19 cellular contexts compared by ENCODE assay signal in the genomic region with DNA sequence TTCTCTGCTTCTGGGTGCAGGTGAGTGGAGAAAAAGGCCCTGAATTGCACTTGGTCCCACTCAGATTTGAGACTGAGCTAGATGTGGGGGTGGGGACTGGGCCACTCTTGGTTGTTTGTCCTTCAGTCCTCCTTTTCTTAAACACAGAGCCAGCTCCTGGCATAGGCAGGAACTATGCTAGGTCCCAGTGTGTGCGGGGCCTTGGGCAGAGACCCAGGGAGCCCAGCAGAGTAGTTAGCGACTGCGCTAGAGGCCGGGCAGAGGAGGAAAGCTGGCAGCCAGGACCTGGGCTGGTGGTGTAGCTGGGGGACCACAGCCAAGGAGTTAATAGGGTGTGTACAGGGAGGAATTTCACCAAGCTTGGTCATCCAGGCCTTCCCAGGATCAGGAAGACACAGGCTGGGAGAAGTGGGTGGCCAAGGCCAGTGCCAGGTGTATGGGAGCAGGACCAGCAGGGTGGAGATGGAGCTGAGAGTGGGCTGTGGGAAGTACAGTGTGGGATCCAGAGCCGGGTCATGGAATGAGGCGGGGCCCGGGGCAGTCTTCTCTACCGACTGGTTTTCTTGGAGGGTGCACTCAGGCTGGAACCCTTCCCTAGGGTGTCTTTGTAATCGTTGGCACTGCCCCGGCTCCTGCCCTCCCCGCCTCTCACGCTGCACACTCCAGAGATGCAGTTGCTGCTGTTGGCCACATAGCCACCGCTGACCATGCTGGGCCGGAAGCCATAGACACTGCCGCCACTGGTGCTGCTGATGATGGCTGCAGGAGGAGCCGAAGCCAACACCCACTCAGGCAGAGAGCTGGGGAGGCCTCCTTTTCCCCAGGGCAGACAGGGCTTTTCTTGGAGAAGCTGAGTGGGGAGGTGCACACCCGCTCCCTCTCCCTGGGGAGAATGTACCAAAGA. TPM values are rescaled to one million over a fixed set of nuclear protein-coding genes. Genes with fewer than 3 reads are reported as not detected.
DNase-seq lines count a peak whose midpoint lies in the region; ATAC-seq, FAIRE-seq and TF ChIP-seq lines count a peak whose summit lies in the region.
"Had no signal": no experiment of that assay in that cellular context is flagged by ENCODE, and none has a peak within 500 bp of the region (broad histone marks: within the 10 kb centered on the region; RNA-seq: fewer than 3 reads in every experiment).

No MANE protein-coding gene starts in this region.

- no peak overlapping the region for H3K4me3 Mint-ChIP-seq in endodermal cell

- H3K4me1 ChIP-seq in endodermal cell (ENCODE audit: control insufficient read depth, insufficient read depth, low read length) = no peaks in the 10 kb centered on the region
- H3K4me1 ChIP-seq: colonic mucosa had no signal

- H3K27ac Mint-ChIP-seq in endodermal cell = no peak overlapping the region
- H3K27ac Mint-ChIP-seq in activated naive CD4-positive, alpha-beta T cell treated with anti-CD3 and anti-CD28 coated beads, Interleukin-2, amount 50 U/mL, for 72 hours = no peak overlapping the region

- peak; percentile 33 for TF ChIP-seq CTCF in endodermal cell (conservative IDR thresholded peaks at IDR 0.05)

- TF ChIP-seq POLR2A in GM12891 (IDR thresholded peaks at IDR 0.05; ENCODE audit: low read depth, low read length) = no peak

- WGBS in endodermal cell (ENCODE audit: insufficient coverage in 1 of 2, insufficient read length in 1 of 2), 2 experiments = 90 to 92% methylated on average over 9 to 17 of the region's 17 CpGs

- H3K27ac ChIP-seq in endodermal cell (ENCODE audit: low read depth, low read length) = no peak overlapping the region
- H3K27ac ChIP-seq: colonic mucosa, lower lobe of right lung, PC-9 had no signal

- peaks cover 3% of the 10 kb centered on the region for H3K27me3 ChIP-seq in endodermal cell (ENCODE audit: control insufficient read depth, insufficient read depth, low read length, poor library complexity, severe bottlenecking)
- H3K27me3 ChIP-seq: colonic mucosa had no signal

- no peaks in the 10 kb centered on the region for H3K9me3 Mint-ChIP-seq in endodermal cell
- H3K9me3 Mint-ChIP-seq in activated naive CD4-positive, alpha-beta T cell treated with anti-CD3 and anti-CD28 coated beads, Interleukin-2, amount 50 U/mL, for 72 hours = no peaks in the 10 kb centered on the region

- no peak for ATAC-seq in HG03139 (IDR thresholded peaks at IDR 0.05; ENCODE audit: unreplicated experiment)
- no peak for ATAC-seq in activated naive CD4-positive, alpha-beta T cell treated with anti-CD3 and anti-CD28 coated beads, Interleukin-2, amount 50 U/mL, for 72 hours
- ATAC-seq: lower lobe of right lung had no signal

- no peak for FAIRE-seq in GM12891 (lab: Jason Lieb, UNC)
- FAIRE-seq: small intestine had no signal

- H3K4me1 Mint-ChIP-seq in endodermal cell = no peaks in the 10 kb centered on the region

- H3K4me3 ChIP-seq in endodermal cell (ENCODE audit: low read length) = no peak overlapping the region
- H3K4me3 ChIP-seq: colonic mucosa, lower lobe of right lung, PC-9 had no signal

- no peak overlapping the region for H3K9ac ChIP-seq in endodermal cell (ENCODE audit: extremely low read depth, low read length, poor library complexity, severe bottlenecking)

- no peaks in the 10 kb centered on the region for H3K36me3 Mint-ChIP-seq in endodermal cell (ENCODE audit: low read depth)
- no peaks in the 10 kb centered on the region for H3K36me3 Mint-ChIP-seq in activated naive CD4-positive, alpha-beta T cell treated with anti-CD3 and anti-CD28 coated beads, Interleukin-2, amount 50 U/mL, for 72 hours

- H3K36me3 ChIP-seq in endodermal cell (ENCODE audit: control insufficient read depth, insufficient read depth, low read length) = no peaks in the 10 kb centered on the region
- H3K36me3 ChIP-seq: colonic mucosa, lower lobe of right lung had no signal

- H3K27me3 Mint-ChIP-seq in endodermal cell (ENCODE audit: insufficient read depth) = peaks cover 5% of the 10 kb centered on the region

- H3K9me3 ChIP-seq in endodermal cell (ENCODE audit: control insufficient read depth, low read length) = no peaks in the 10 kb centered on the region
- H3K9me3 ChIP-seq: colonic mucosa, lower lobe of right lung had no signal

- DNase-seq in AG20443 (ENCODE audit: low spot score) (peak; percentile 86), M059J (ENCODE audit: low read depth) (peak; percentile 16), endodermal cell (peak; percentile 74), nucleus accumbens (lab: John Stamatoyannopoulos, UW) (peak in 31 of 56 donors; percentile 5 to 65 (median 28)), GM12891 (ENCODE audit: insufficient read length, low spot score) (no peak)
- no peak for DNase-seq in central memory CD4-positive, alpha-beta T cell
- DNase-seq in activated naive CD4-positive, alpha-beta T cell treated with anti-CD3 and anti-CD28 coated beads, Interleukin-2, amount 50 U/mL, for 72 hours (ENCODE audit: low spot score in 2 of 2) = no peak
- DNase-seq: activated CD4-positive, alpha-beta T cell treated with anti-CD3 and anti-CD28 coated beads for 4 hours; activated T-cell treated with anti-CD3 and anti-CD28 coated beads for 4 hours; AML-193; colonic mucosa; IMR-90; lower lobe of right lung; NCI-H1436; PC-9; small intestine; T-helper 2 cell had no signal

TF ChIP-seq in GM12891, 5 proteins besides CTCF, POLR2A, EP300 and RAD21:
- no peak for TF ChIP-seq POU2F2 (IDR thresholded peaks at IDR 0.05; ENCODE audit: low read depth, low read length)
- TF ChIP-seq POLR2AphosphoS5 (IDR thresholded peaks at IDR 0.05; ENCODE audit: low read depth, low read length) = no peak
- no peak for TF ChIP-seq TAF1 (IDR thresholded peaks at IDR 0.05; ENCODE audit: low read depth, low read length)
- TF ChIP-seq PAX5 (IDR thresholded peaks at IDR 0.05; ENCODE audit: insufficient read depth, low read length, severe bottlenecking) = no peak
- TF ChIP-seq SPI1 (IDR thresholded peaks at IDR 0.05; ENCODE audit: low read depth, low read length) = no peak

RNA-seq across cellular contexts. Expression of a gene that starts 8.7 kb away (rescaled TPM):
- not detected in 2 replicates for total RNA-seq in M059J (2014; rRNA removed; shearing (Covaris generic))
- not detected for total RNA-seq in endodermal cell
- not detected for polyA plus RNA-seq in endodermal cell (2013, experiment 1 of 2)
- polyA plus RNA-seq in endodermal cell (2013, experiment 2 of 2) = not detected
- not detected for polyA plus RNA-seq in GM12891 (2012; ENCODE audit: low read depth, missing spikeins)
- not detected for total RNA-seq in activated naive CD4-positive, alpha-beta T cell treated with anti-CD3 and anti-CD28 coated beads, Interleukin-2, amount 50 U/mL, for 72 hours
- total RNA-seq: colonic mucosa, IMR-90, lower lobe of right lung, PC-9 had no signal
- polyA plus RNA-seq: esophagus, IMR-90, small intestine had no signal

RNA-seq across cellular contexts. Expression of a gene that starts 24.0 kb away (rescaled TPM):
- not detected in 2 replicates for total RNA-seq in M059J (2014; rRNA removed; shearing (Covaris generic))
- not detected for total RNA-seq in endodermal cell
- polyA plus RNA-seq in endodermal cell (2013, experiment 1 of 2) = not detected
- polyA plus RNA-seq in endodermal cell (2013, experiment 2 of 2) = not detected
- not detected for polyA plus RNA-seq in GM12891 (2012; ENCODE audit: low read depth, missing spikeins)
- total RNA-seq in activated naive CD4-positive, alpha-beta T cell treated with anti-CD3 and anti-CD28 coated beads, Interleukin-2, amount 50 U/mL, for 72 hours = not detected
- total RNA-seq: colonic mucosa, IMR-90 had no signal
- polyA plus RNA-seq: IMR-90 had no signal

RNA-seq across cellular contexts. Expression of a gene that starts 29.4 kb away (rescaled TPM):
- not detected in 2 replicates for total RNA-seq in M059J (2014; rRNA removed; shearing (Covaris generic))
- total RNA-seq in endodermal cell = not detected
- polyA plus RNA-seq in endodermal cell (2013, experiment 1 of 2) = not detected
- polyA plus RNA-seq in endodermal cell (2013, experiment 2 of 2) = not detected
- not detected for polyA plus RNA-seq in GM12891 (2012; ENCODE audit: low read depth, missing spikeins)
- total RNA-seq in activated naive CD4-positive, alpha-beta T cell treated with anti-CD3 and anti-CD28 coated beads, Interleukin-2, amount 50 U/mL, for 72 hours = not detected
- total RNA-seq: colonic mucosa, IMR-90, lower lobe of right lung, PC-9 had no signal
- polyA plus RNA-seq: IMR-90 had no signal

RNA-seq across cellular contexts. Expression of a gene that starts 51.2 kb away (rescaled TPM):
- not detected in 2 replicates for total RNA-seq in M059J (2014; rRNA removed; shearing (Covaris generic))
- total RNA-seq in endodermal cell = not detected
- polyA plus RNA-seq in endodermal cell (2013, experiment 1 of 2) = not detected
- polyA plus RNA-seq in endodermal cell (2013, experiment 2 of 2) = not detected
- not detected for polyA plus RNA-seq in GM12891 (2012; ENCODE audit: low read depth, missing spikeins)
- not detected for total RNA-seq in activated naive CD4-positive, alpha-beta T cell treated with anti-CD3 and anti-CD28 coated beads, Interleukin-2, amount 50 U/mL, for 72 hours
- total RNA-seq: colonic mucosa, IMR-90 had no signal
- polyA plus RNA-seq: IMR-90 had no signal

RNA-seq across cellular contexts. Expression of a gene that starts 57.0 kb away (rescaled TPM):
- total RNA-seq in M059J (2014; rRNA removed; shearing (Covaris generic)) = not detected in 2 replicates
- not detected for total RNA-seq in endodermal cell
- not detected for polyA plus RNA-seq in endodermal cell (2013, experiment 1 of 2)
- polyA plus RNA-seq in endodermal cell (2013, experiment 2 of 2) = not detected
- not detected for polyA plus RNA-seq in GM12891 (2012; ENCODE audit: low read depth, missing spikeins)
- total RNA-seq in activated naive CD4-positive, alpha-beta T cell treated with anti-CD3 and anti-CD28 coated beads, Interleukin-2, amount 50 U/mL, for 72 hours = 1 to 10 TPM; 1.4 to 7.7 TPM
- total RNA-seq: IMR-90, lower lobe of right lung, PC-9 had no signal
- polyA plus RNA-seq: esophagus, IMR-90 had no signal

Comparison
In these comparisons a context has a peak if more than half of its experiments do, and no peak if none do; other contexts are left out.
1. DNase-seq: peak in AG20443 (single experiment), M059J (single experiment), endodermal cell (single experiment) and nucleus accumbens (31 of 56); none in GM12891 (single experiment), central memory CD4-positive, alpha-beta T cell (single experiment) and activated naive CD4-positive, alpha-beta T cell treated with anti-CD3 and anti-CD28 coated beads, Interleukin-2, amount 50 U/mL, for 72 hours (0 of 2).